2 cellular contexts compared by ENCODE assay signal in genomic region chr19:45160870-45161714, GRCh38.
TF ChIP-seq lines count a peak whose summit lies in the region.

A gene with protein sequence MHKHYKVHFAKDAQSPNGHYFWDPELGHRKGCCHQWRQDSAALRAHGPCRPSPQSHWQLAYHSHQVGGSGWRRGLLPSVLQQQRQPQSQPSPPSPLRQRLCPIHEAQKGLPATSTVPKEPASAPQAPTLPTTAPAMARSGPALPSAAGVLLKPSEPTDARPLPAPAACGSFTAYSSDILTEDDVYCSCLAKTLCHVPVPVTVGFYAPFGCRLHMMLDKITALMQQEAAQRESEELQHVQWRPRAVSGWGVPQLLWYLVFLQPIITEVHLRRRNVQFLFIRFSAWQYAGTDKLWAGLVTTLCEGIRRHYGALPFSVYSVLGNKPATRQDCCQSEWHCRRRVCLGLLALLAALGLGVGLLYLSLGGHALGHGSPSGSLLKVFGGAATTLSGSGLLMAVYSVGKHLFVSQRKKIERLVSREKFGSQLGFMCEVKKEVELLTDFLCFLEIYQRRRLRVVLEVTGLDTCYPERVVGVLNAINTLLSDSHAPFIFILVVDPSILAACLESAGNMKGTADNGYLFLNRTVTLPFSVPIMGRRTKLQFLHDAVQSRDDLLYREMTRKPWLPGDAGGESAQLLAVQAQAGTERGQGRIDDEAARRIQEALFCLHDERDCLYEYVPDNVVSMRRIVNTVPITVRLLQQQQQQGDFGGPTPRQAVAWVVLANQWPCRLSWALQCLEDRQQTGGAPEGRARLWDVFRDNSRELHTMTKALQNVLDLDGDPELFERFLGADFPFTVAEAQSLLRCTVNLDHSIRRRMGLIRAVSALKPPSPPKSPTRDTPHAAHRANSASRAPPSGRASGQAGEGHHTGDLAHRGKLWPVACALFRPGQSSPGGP (minus strand): TSS chr19:45160982. CDS start chr19:45160150, 832 bp downstream.

TF ChIP-seq in Ishikawa, 13 proteins besides CTCF, POLR2A, EP300 and RAD21:
- TF ChIP-seq TCF12 (IDR thresholded peaks at IDR 0.05; ENCODE audit: low read depth) = no peak
- TF ChIP-seq, protein P1, sequence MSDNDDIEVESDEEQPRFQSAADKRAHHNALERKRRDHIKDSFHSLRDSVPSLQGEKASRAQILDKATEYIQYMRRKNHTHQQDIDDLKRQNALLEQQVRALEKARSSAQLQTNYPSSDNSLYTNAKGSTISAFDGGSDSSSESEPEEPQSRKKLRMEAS (IDR thresholded peaks at IDR 0.05) = peak; percentile 92
- TF ChIP-seq FOXM1 (IDR thresholded peaks at IDR 0.05; ENCODE audit: borderline replicate concordance, low read depth) = no peak
- no peak for TF ChIP-seq CREB1 (IDR thresholded peaks at IDR 0.05; ENCODE audit: low read depth)
- TF ChIP-seq CEBPB (IDR thresholded peaks at IDR 0.05) = no peak
- TF ChIP-seq YY1 (IDR thresholded peaks at IDR 0.05; ENCODE audit: low read depth) = no peak
- TF ChIP-seq, protein P2, sequence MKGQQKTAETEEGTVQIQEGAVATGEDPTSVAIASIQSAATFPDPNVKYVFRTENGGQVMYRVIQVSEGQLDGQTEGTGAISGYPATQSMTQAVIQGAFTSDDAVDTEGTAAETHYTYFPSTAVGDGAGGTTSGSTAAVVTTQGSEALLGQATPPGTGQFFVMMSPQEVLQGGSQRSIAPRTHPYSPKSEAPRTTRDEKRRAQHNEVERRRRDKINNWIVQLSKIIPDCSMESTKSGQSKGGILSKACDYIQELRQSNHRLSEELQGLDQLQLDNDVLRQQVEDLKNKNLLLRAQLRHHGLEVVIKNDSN (IDR thresholded peaks at IDR 0.05) = peak; percentile 2; the same call in 1 of the 2 replicates
- no peak for TF ChIP-seq ZBTB7A (IDR thresholded peaks at IDR 0.05; ENCODE audit: low read depth)

TF ChIP-seq in H1, 55 proteins besides CTCF, POLR2A, EP300 and RAD21:
- TF ChIP-seq, protein P1 (IDR thresholded peaks at IDR 0.05) = no peak
- TF ChIP-seq NRF1 (IDR thresholded peaks at IDR 0.05; ENCODE audit: low read depth, low read length) (no peak), JUND (IDR thresholded peaks at IDR 0.05; ENCODE audit: low read length) (no peak), JUN (IDR thresholded peaks at IDR 0.05; ENCODE audit: low read depth, low read length) (no peak), RXRA (IDR thresholded peaks at IDR 0.05; ENCODE audit: insufficient read depth, low read depth, low read length) (no peak), TEAD4 (IDR thresholded peaks at IDR 0.05; ENCODE audit: low read depth, low read length) (no peak), SP4 (IDR thresholded peaks at IDR 0.05; ENCODE audit: low read length) (no peak), SAP30 (IDR thresholded peaks at IDR 0.05; ENCODE audit: insufficient read depth, insufficient replicate concordance, low read length) (no peak), SP1 (IDR thresholded peaks at IDR 0.05; ENCODE audit: low read depth, low read length) (no peak), KDM5A (IDR thresholded peaks at IDR 0.05; ENCODE audit: low read length) (no peak), POU5F1 (IDR thresholded peaks at IDR 0.05; ENCODE audit: low read depth, low read length) (no peak), YY1 (IDR thresholded peaks at IDR 0.05; ENCODE audit: low read depth, low read length) (no peak), TCF12 (IDR thresholded peaks at IDR 0.05; ENCODE audit: low read depth, low read length) (no peak), RBBP5 (IDR thresholded peaks at IDR 0.05; ENCODE audit: borderline replicate concordance, low read depth, low read length) (no peak), BCL11A (IDR thresholded peaks at IDR 0.05; ENCODE audit: low read depth in 2 of 2, low read length in 2 of 2) (no peak)
- TF ChIP-seq, protein P3, sequence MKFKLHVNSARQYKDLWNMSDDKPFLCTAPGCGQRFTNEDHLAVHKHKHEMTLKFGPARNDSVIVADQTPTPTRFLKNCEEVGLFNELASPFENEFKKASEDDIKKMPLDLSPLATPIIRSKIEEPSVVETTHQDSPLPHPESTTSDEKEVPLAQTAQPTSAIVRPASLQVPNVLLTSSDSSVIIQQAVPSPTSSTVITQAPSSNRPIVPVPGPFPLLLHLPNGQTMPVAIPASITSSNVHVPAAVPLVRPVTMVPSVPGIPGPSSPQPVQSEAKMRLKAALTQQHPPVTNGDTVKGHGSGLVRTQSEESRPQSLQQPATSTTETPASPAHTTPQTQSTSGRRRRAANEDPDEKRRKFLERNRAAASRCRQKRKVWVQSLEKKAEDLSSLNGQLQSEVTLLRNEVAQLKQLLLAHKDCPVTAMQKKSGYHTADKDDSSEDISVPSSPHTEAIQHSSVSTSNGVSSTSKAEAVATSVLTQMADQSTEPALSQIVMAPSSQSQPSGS (IDR thresholded peaks at IDR 0.05; ENCODE audit: low read length) = no peak
